ENCODE assay signal across 21 cellular contexts in genomic region chr2:18584608-18584954, GRCh38. TPM values are rescaled to one million over a fixed set of nuclear protein-coding genes. Genes with fewer than 3 reads are reported as not detected.
A peak's percentile ranks its signal among the peaks of the same experiment; 100 is the strongest.
DNase-seq lines count a peak whose midpoint lies in the region; ATAC-seq and TF ChIP-seq lines count a peak whose summit lies in the region.
"Had no signal": no experiment of that assay in that cellular context is flagged by ENCODE, and none has a peak within 500 bp of the region (broad histone marks: within the 10 kb centered on the region; RNA-seq: fewer than 3 reads in every experiment).

No MANE protein-coding gene starts in this region.

- H3K14ac ChIP-seq in neuronal stem cell (ENCODE audit: low read length) = no peak overlapping the region

- H2BK5ac ChIP-seq in neuronal stem cell (ENCODE audit: low read length) = peak overlapping the region; percentile 53

- no peak overlapping the region for H3K18ac ChIP-seq in neuronal stem cell (ENCODE audit: low read length)

- no peak for TF ChIP-seq CTCF in WTC11 (IDR thresholded peaks at IDR 0.05)

- CTCF ChIA-PET in WTC11 (lab: Charles Lee) = no interaction called here

- ATAC-seq in left ventricle myocardium superior (no peak), Right ventricle myocardium superior (ENCODE audit: poor library complexity) (no peak), WTC11 (peak; percentile 36; the same call in 1 of the 2 replicates), aorta (ENCODE audit: low FRiP score) (no peak)

- H3K27me3 ChIP-seq in neuronal stem cell (ENCODE audit: control insufficient read depth in 3 of 3, insufficient read depth in 3 of 3, low read depth in 1 of 3, low read length in 3 of 3) (no peaks in the 10 kb centered on the region), aorta (ENCODE audit: control insufficient read depth in 1 of 2, insufficient read depth in 2 of 2, low read length in 1 of 2) (no peaks in the 10 kb centered on the region)
- H3K27me3 ChIP-seq: BLaER1 had no signal

- H3K4me1 ChIP-seq in neuronal stem cell (ENCODE audit: control insufficient read depth in 2 of 2, insufficient read depth in 1 of 2, low read depth in 1 of 2, low read length in 2 of 2) (no peaks in the 10 kb centered on the region), aorta (ENCODE audit: control insufficient read depth in 1 of 2, insufficient read depth in 2 of 2, low read length in 2 of 2) (no peaks in the 10 kb centered on the region)

- no peak for TF ChIP-seq POLR2A in erythroblast (IDR thresholded peaks at IDR 0.05; ENCODE audit: low read length)

- no peaks in the 10 kb centered on the region for H3K4me1 Mint-ChIP-seq in WTC11
- H3K4me1 Mint-ChIP-seq: CD14-positive monocyte had no signal

- no peak overlapping the region for H3K23ac ChIP-seq in neuronal stem cell (ENCODE audit: low read depth, low read length, poor library complexity)

- no peak overlapping the region for H3K4me2 ChIP-seq in neuronal stem cell (ENCODE audit: insufficient read depth, low read length, poor library complexity, severe bottlenecking)
- H3K4me2 ChIP-seq: BLaER1 had no signal

- H4K8ac ChIP-seq in neuronal stem cell (ENCODE audit: low read depth, low read length) = no peak overlapping the region

- peak overlapping the region; percentile 22 for H2BK12ac ChIP-seq in neuronal stem cell (ENCODE audit: low read length)

- no peaks in the 10 kb centered on the region; the same call in 1 of the 2 replicates for H3K27me3 Mint-ChIP-seq in WTC11 (ENCODE audit: low read depth)
- H3K27me3 Mint-ChIP-seq: CD4-positive, alpha-beta memory T cell had no signal

- H3K36me3 ChIP-seq in neuronal stem cell (replicated peaks in 1 of 2; ENCODE audit: control insufficient read depth in 2 of 2, insufficient read depth in 2 of 2, low read length in 2 of 2) (no peaks in the 10 kb centered on the region), aorta (ENCODE audit: control insufficient read depth in 1 of 2, insufficient read depth in 2 of 2, low read length in 1 of 2) (no peaks in the 10 kb centered on the region)
- H3K36me3 ChIP-seq: BLaER1 had no signal

- H3K27ac Mint-ChIP-seq in WTC11 = no peak overlapping the region
- H3K27ac Mint-ChIP-seq: CD14-positive monocyte; CD4-positive, alpha-beta memory T cell had no signal

- H3K4me3 ChIP-seq in neuronal stem cell (ENCODE audit: low read length in 2 of 2) (no peak overlapping the region), aorta (ENCODE audit: low read length in 2 of 2) (no peak overlapping the region)
- H3K4me3 ChIP-seq: BLaER1 had no signal

- H2BK15ac ChIP-seq in neuronal stem cell (ENCODE audit: low read length) = no peak overlapping the region

- H3K9ac ChIP-seq in neuronal stem cell (ENCODE audit: low read depth, low read length, poor library complexity) = no peak overlapping the region
- H3K9ac ChIP-seq: BLaER1 had no signal

- no peak overlapping the region for H3K4me3 Mint-ChIP-seq in WTC11
- H3K4me3 Mint-ChIP-seq: CD14-positive monocyte; CD4-positive, alpha-beta memory T cell; H9 had no signal

- H3K27ac ChIP-seq in neuronal stem cell (replicated peaks; ENCODE audit: low read length) = no peak overlapping the region
- H3K27ac ChIP-seq in aorta (ENCODE audit: low read depth in 1 of 2, low read length in 2 of 2) = no peak overlapping the region
- H3K27ac ChIP-seq: BLaER1 had no signal

- intact Hi-C loops in left ventricle myocardium superior (cut with micrococcal nuclease) (no loop called here), Right ventricle myocardium superior (cut with DNase I) (no loop called here), aorta (cut with DNase I) (no loop called here)

- no peak overlapping the region for H2BK120ac ChIP-seq in neuronal stem cell (ENCODE audit: low read depth, low read length)

- H2AK5ac ChIP-seq in neuronal stem cell (ENCODE audit: low read depth, low read length) = no peak overlapping the region

- peaks cover 9% of the 10 kb centered on the region for H3K9me3 Mint-ChIP-seq in WTC11

- peak; percentile 20 for DNase-seq in left ventricle myocardium superior
- no peak for DNase-seq in Right ventricle myocardium superior
- no peak for DNase-seq in WTC11 (ENCODE audit: low spot score)
- no peak for DNase-seq in neuronal stem cell (ENCODE audit: low spot score)
- DNase-seq in aorta = peak; percentile 42 to 73
- DNase-seq in erythroblast (lab: John Stamatoyannopoulos, UW) = no peak
- DNase-seq in UCSD-AML1 (lab: John Stamatoyannopoulos, UW; ENCODE audit: unreplicated experiment) = no peak
- DNase-seq in NCI-H1105 treated with DMSO at 0.1 percent for 48 hours (lab: John Stamatoyannopoulos, UW) = no peak
- DNase-seq: 8988T; CD4-positive, alpha-beta memory T cell; DMS153; DMS79; GDM1; GOT3; H9 had no signal

- H3K4ac ChIP-seq in neuronal stem cell (ENCODE audit: low read length) = no peak overlapping the region

- no peak overlapping the region for H4K91ac ChIP-seq in neuronal stem cell (ENCODE audit: low read depth, low read length, poor library complexity)

- H3K9me3 ChIP-seq in neuronal stem cell (replicated peaks in 1 of 2; ENCODE audit: control insufficient read depth in 2 of 2, insufficient read depth in 1 of 2, low read depth in 1 of 2, low read length in 2 of 2) = peaks cover 0 to 3% of the 10 kb centered on the region in 2 donors
- H3K9me3 ChIP-seq in aorta (ENCODE audit: control insufficient read depth, low read length) = peaks cover 1% of the 10 kb centered on the region

- H3K79me1 ChIP-seq in neuronal stem cell (ENCODE audit: low read depth, low read length) = no peaks in the 10 kb centered on the region

- no peak overlapping the region for H2AFZ ChIP-seq in neuronal stem cell (ENCODE audit: low read length)

- H3K36me3 Mint-ChIP-seq in WTC11 = no peaks in the 10 kb centered on the region
- H3K36me3 Mint-ChIP-seq: CD14-positive monocyte had no signal

- no CpG with 5 or more reads among the region's 32 CpGs for WGBS in neuronal stem cell (ENCODE audit: extremely low coverage in 2 of 2, insufficient read length in 2 of 2, insufficient replicate concordance in 1 of 2), 2 donors
- 83 to 91% methylated on average over 32 of the region's 32 CpGs for WGBS in aorta, 2 donors

- POLR2A ChIA-PET in WTC11 (lab: Charles Lee) = no interaction called here

TF ChIP-seq in WTC11, 78 proteins besides CTCF, POLR2A, EP300 and RAD21 (continues in another document):
- TF ChIP-seq FOXJ3 (CRISPR knock-in tag; IDR thresholded peaks at IDR 0.05; ENCODE audit: borderline replicate concordance) = no peak
- TF ChIP-seq, protein P1, sequence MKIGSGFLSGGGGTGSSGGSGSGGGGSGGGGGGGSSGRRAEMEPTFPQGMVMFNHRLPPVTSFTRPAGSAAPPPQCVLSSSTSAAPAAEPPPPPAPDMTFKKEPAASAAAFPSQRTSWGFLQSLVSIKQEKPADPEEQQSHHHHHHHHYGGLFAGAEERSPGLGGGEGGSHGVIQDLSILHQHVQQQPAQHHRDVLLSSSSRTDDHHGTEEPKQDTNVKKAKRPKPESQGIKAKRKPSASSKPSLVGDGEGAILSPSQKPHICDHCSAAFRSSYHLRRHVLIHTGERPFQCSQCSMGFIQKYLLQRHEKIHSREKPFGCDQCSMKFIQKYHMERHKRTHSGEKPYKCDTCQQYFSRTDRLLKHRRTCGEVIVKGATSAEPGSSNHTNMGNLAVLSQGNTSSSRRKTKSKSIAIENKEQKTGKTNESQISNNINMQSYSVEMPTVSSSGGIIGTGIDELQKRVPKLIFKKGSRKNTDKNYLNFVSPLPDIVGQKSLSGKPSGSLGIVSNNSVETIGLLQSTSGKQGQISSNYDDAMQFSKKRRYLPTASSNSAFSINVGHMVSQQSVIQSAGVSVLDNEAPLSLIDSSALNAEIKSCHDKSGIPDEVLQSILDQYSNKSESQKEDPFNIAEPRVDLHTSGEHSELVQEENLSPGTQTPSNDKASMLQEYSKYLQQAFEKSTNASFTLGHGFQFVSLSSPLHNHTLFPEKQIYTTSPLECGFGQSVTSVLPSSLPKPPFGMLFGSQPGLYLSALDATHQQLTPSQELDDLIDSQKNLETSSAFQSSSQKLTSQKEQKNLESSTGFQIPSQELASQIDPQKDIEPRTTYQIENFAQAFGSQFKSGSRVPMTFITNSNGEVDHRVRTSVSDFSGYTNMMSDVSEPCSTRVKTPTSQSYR (CRISPR knock-in tag; IDR thresholded peaks at IDR 0.05) = no peak
- TF ChIP-seq, protein P2, sequence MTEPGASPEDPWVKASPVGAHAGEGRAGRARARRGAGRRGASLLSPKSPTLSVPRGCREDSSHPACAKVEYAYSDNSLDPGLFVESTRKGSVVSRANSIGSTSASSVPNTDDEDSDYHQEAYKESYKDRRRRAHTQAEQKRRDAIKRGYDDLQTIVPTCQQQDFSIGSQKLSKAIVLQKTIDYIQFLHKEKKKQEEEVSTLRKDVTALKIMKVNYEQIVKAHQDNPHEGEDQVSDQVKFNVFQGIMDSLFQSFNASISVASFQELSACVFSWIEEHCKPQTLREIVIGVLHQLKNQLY (CRISPR knock-in tag; IDR thresholded peaks at IDR 0.05) = no peak
- no peak for TF ChIP-seq STAT6 (CRISPR knock-in tag; conservative IDR thresholded peaks at IDR 0.05; ENCODE audit: low read depth)
- TF ChIP-seq ZNF423 (CRISPR knock-in tag; IDR thresholded peaks at IDR 0.05) = no peak

RNA-seq across cellular contexts. Expression of gene NT5C1B, which starts 4.8 kb away (rescaled TPM):
- total RNA-seq in left ventricle myocardium superior = not detected
- total RNA-seq in Right ventricle myocardium superior = not detected
- total RNA-seq in WTC11 (2021) = not detected in 3 replicates
- polyA plus RNA-seq in neuronal stem cell (2013, experiment 1 of 2) = not detected
- not detected for polyA plus RNA-seq in neuronal stem cell (2013, experiment 2 of 2)
- total RNA-seq in aorta = not detected
- not detected for polyA plus RNA-seq in aorta
- total RNA-seq: A673; CD4-positive, alpha-beta memory T cell; Daoy; H9; HT-29 had no signal
- polyA plus RNA-seq: AG04450, CD14-positive monocyte had no signal

RNA-seq across cellular contexts. Expression of gene RDH14, which starts 24.1 kb away (rescaled TPM):
- 50.3 TPM for total RNA-seq in left ventricle myocardium superior
- total RNA-seq in Right ventricle myocardium superior = 45.5 TPM
- 20.6 to 22.4 TPM (median 20.9 TPM) in 3 replicates for total RNA-seq in WTC11 (2021)
- polyA plus RNA-seq in neuronal stem cell (2013, experiment 1 of 2) = 15.5 TPM
- polyA plus RNA-seq in neuronal stem cell (2013, experiment 2 of 2) = 16.0 TPM
- total RNA-seq in aorta = 10 to 100 TPM; 23.8 to 24.1 TPM
- polyA plus RNA-seq in aorta = 10 to 100 TPM; 10.8 to 32.3 TPM

Comparison
In these comparisons a context has a peak if more than half of its experiments do, and no peak if none do; other contexts are left out.
1. DNase-seq: peak in left ventricle myocardium superior (single experiment) and aorta (2 of 2); none in Right ventricle myocardium superior (single experiment), WTC11 (single experiment), neuronal stem cell (single experiment), erythroblast (0 of 2), UCSD-AML1 (single experiment) and NCI-H1105 treated with DMSO at 0.1 percent for 48 hours (single experiment).